Comparison of ENCODE assay signal across 26 cellular contexts in genomic region chr5:171852255-171852681, GRCh38.
A peak's percentile ranks its signal among the peaks of the same experiment; 100 is the strongest.
DNase-seq lines count a peak whose midpoint lies in the region; ATAC-seq and TF ChIP-seq lines count a peak whose summit lies in the region.
"Had no signal": no experiment of that assay in that cellular context is flagged by ENCODE, and none has a peak within 500 bp of the region (broad histone marks: within the 10 kb centered on the region; RNA-seq: fewer than 3 reads in every experiment).

No MANE protein-coding gene starts in this region.

- H3K27me3 ChIP-seq in neural progenitor cell, result no peaks in the 10 kb centered on the region
- H3K27me3 ChIP-seq: cardiac muscle cell, right lobe of liver had no signal

- in situ Hi-C loops in GM13976 (cut with MboI; ENCODE audit: low sequenced_read_pairs, unreplicated experiment), result no loop called here

- H3K9me3 Mint-ChIP-seq in WTC11, result no peaks in the 10 kb centered on the region
- no peaks in the 10 kb centered on the region for H3K9me3 Mint-ChIP-seq in neural progenitor cell
- H3K9me3 Mint-ChIP-seq in activated naive CD4-positive, alpha-beta T cell treated with anti-CD3 and anti-CD28 coated beads for 36 hours, result no peaks in the 10 kb centered on the region
- H3K9me3 Mint-ChIP-seq: activated B cell treated with CpG ODN at 0.5 μM for 24 hours; CD4-positive, CD25-positive, alpha-beta regulatory T cell; stimulated activated effector memory CD8-positive, alpha-beta T cell treated with anti-CD3 and anti-CD28 coated beads, Interleukin-12 subunit alpha, Interleukin-12 subunit beta, amount 100 ng/mL, for 72 hours; T-helper 1 cell treated with Interleukin-12 subunit alpha and Interleukin-12 subunit beta and Interleukin-4 antibody, amounts not matched to agents 30 μg/mL and 1 μg/mL, for 36 hours had no signal

- H3F3A ChIP-seq in neural progenitor cell (ENCODE audit: low read depth), result peaks cover 11% of the 10 kb centered on the region

- no peak overlapping the region for H3K9ac ChIP-seq in neural progenitor cell

- no peak overlapping the region for H2AFZ ChIP-seq in neural progenitor cell (replicated peaks)

- no peaks in the 10 kb centered on the region; the same call in 1 of the 2 replicates for H3K36me3 Mint-ChIP-seq in WTC11
- peaks cover 6% of the 10 kb centered on the region for H3K36me3 Mint-ChIP-seq in neural progenitor cell
- H3K36me3 Mint-ChIP-seq in activated naive CD4-positive, alpha-beta T cell treated with anti-CD3 and anti-CD28 coated beads for 36 hours (ENCODE audit: low read depth), result peaks cover 5% of the 10 kb centered on the region
- H3K36me3 Mint-ChIP-seq: stimulated activated effector memory CD8-positive, alpha-beta T cell treated with anti-CD3 and anti-CD28 coated beads, Interleukin-12 subunit alpha, Interleukin-12 subunit beta, amount 100 ng/mL, for 72 hours had no signal

- peaks cover 5% of the 10 kb centered on the region for H3K4me1 ChIP-seq in neural progenitor cell
- H3K4me1 ChIP-seq: HAP-1, right lobe of liver had no signal

- H3K4me3 Mint-ChIP-seq in WTC11 (no peak overlapping the region), neural progenitor cell (no peak overlapping the region)
- no peak overlapping the region for H3K4me3 Mint-ChIP-seq in activated naive CD4-positive, alpha-beta T cell treated with anti-CD3 and anti-CD28 coated beads for 36 hours
- H3K4me3 Mint-ChIP-seq: activated B cell treated with CpG ODN at 0.5 μM for 24 hours; CD4-positive, CD25-positive, alpha-beta regulatory T cell; stimulated activated effector memory CD8-positive, alpha-beta T cell treated with anti-CD3 and anti-CD28 coated beads, Interleukin-12 subunit alpha, Interleukin-12 subunit beta, amount 100 ng/mL, for 72 hours; T-helper 1 cell treated with Interleukin-12 subunit alpha and Interleukin-12 subunit beta and Interleukin-4 antibody, amounts not matched to agents 30 μg/mL and 1 μg/mL, for 36 hours had no signal

- H3K36me3 ChIP-seq in neural progenitor cell, result no peaks in the 10 kb centered on the region
- H3K36me3 ChIP-seq: cardiac muscle cell, HAP-1, right lobe of liver, thoracic aorta had no signal

- DNase-seq in CD1c-positive myeloid dendritic cell (ENCODE audit: extremely low spot score), result peak; percentile 13
- peak; percentile 13 for DNase-seq in LHCN-M2 (ENCODE audit: low read depth)
- DNase-seq in WTC11 (ENCODE audit: low spot score), result no peak
- DNase-seq in neural progenitor cell (ENCODE audit: low spot score), result peak; percentile 27
- DNase-seq in pons (ENCODE audit: low spot score), result no peak
- no peak for DNase-seq in GM13976 (ENCODE audit: low spot score)
- no peak for DNase-seq in activated naive CD4-positive, alpha-beta T cell treated with anti-CD3 and anti-CD28 coated beads for 36 hours
- DNase-seq in NK-92 treated with Interleukin-12 subunit alpha and Interleukin-12 subunit beta, amount 100 ng/mL, for 24 hours (lab: John Stamatoyannopoulos, UW), result no peak
- DNase-seq: activated B cell treated with CpG ODN at 0.5 μM for 24 hours; activated CD4-positive, alpha-beta T cell treated with anti-CD3 and anti-CD28 coated beads, Interleukin-2, amount 50 U/mL, for 48 hours; activated naive CD4-positive, alpha-beta T cell; activated T-cell treated with anti-CD3 and anti-CD28 coated beads for 4 hours; amniotic stem cell; CD4-positive, CD25-positive, alpha-beta regulatory T cell; dermis blood vessel endothelial cell; foreskin fibroblast; kidney; NCI-H1417 treated with DMSO at 0.1 percent for 48 hours; NCI-H526; right lobe of liver; SHP77 had no signal

- intact Hi-C loops in activated naive CD4-positive, alpha-beta T cell treated with anti-CD3 and anti-CD28 coated beads for 36 hours (cut with micrococcal nuclease), result loop anchor here (10.0 kb wide), 1 partner anchor 367 kb away; no protein-coding TSS in a partner anchor

- no peaks in the 10 kb centered on the region for H4K20me1 ChIP-seq in neural progenitor cell (ENCODE audit: low read depth)

- CTCF ChIA-PET in WTC11 (lab: Charles Lee), result interaction anchor here (0.8 to 1.1 kb wide), 3 partner anchors 12 to 434 kb away, joined by 4 to 6 read pairs (median 4); no protein-coding TSS in a partner anchor
- CTCF ChIA-PET in activated naive CD4-positive, alpha-beta T cell treated with anti-CD3 and anti-CD28 coated beads for 36 hours (lab: Charles Lee), result no interaction called here

- H3K27ac Mint-ChIP-seq in WTC11 (no peak overlapping the region), neural progenitor cell (no peak overlapping the region)
- no peak overlapping the region for H3K27ac Mint-ChIP-seq in activated naive CD4-positive, alpha-beta T cell treated with anti-CD3 and anti-CD28 coated beads for 36 hours
- H3K27ac Mint-ChIP-seq: activated B cell treated with CpG ODN at 0.5 μM for 24 hours; CD4-positive, CD25-positive, alpha-beta regulatory T cell; stimulated activated effector memory CD8-positive, alpha-beta T cell treated with anti-CD3 and anti-CD28 coated beads, Interleukin-12 subunit alpha, Interleukin-12 subunit beta, amount 100 ng/mL, for 72 hours; T-helper 1 cell treated with Interleukin-12 subunit alpha and Interleukin-12 subunit beta and Interleukin-4 antibody, amounts not matched to agents 30 μg/mL and 1 μg/mL, for 36 hours had no signal

- H3K9me3 ChIP-seq in neural progenitor cell (ENCODE audit: low read depth), result no peaks in the 10 kb centered on the region
- H3K9me3 ChIP-seq: HAP-1, right lobe of liver, thoracic aorta had no signal

- peaks cover 14% of the 10 kb centered on the region for H3K4me1 Mint-ChIP-seq in WTC11
- H3K4me1 Mint-ChIP-seq in neural progenitor cell, result peaks cover 31% of the 10 kb centered on the region
- H3K4me1 Mint-ChIP-seq in activated naive CD4-positive, alpha-beta T cell treated with anti-CD3 and anti-CD28 coated beads for 36 hours (ENCODE audit: low read depth), result peaks cover 10% of the 10 kb centered on the region

- ATAC-seq in WTC11, result peak; percentile 38
- ATAC-seq: right lobe of liver; stimulated activated effector memory CD8-positive, alpha-beta T cell treated with anti-CD3 and anti-CD28 coated beads, Interleukin-12 subunit alpha, Interleukin-12 subunit beta, amount 100 ng/mL, for 72 hours had no signal

- no peak overlapping the region for H3K27ac ChIP-seq in neural progenitor cell
- H3K27ac ChIP-seq: cardiac muscle cell, right lobe of liver, thoracic aorta had no signal

- no peak overlapping the region for H3K4me3 ChIP-seq in neural progenitor cell
- H3K4me3 ChIP-seq: cardiac muscle cell, HAP-1, right lobe of liver, thoracic aorta had no signal

- TF ChIP-seq CTCF in WTC11 (IDR thresholded peaks at IDR 0.05), result no peak
- TF ChIP-seq CTCF in neural progenitor cell (IDR thresholded peaks at IDR 0.05), result no peak
- no peak for TF ChIP-seq CTCF in GM13976 (IDR thresholded peaks at IDR 0.05; ENCODE audit: borderline replicate concordance, control extremely low read depth, extremely low read depth, insufficient read depth, missing control alignments)

- H3K4me2 ChIP-seq in neural progenitor cell, result no peak overlapping the region

- no peaks in the 10 kb centered on the region for H3K27me3 Mint-ChIP-seq in WTC11 (ENCODE audit: low read depth)
- peaks cover 11% of the 10 kb centered on the region for H3K27me3 Mint-ChIP-seq in neural progenitor cell (ENCODE audit: insufficient read depth, low read depth)
- no peaks in the 10 kb centered on the region for H3K27me3 Mint-ChIP-seq in activated naive CD4-positive, alpha-beta T cell treated with anti-CD3 and anti-CD28 coated beads for 36 hours (ENCODE audit: low read depth)
- H3K27me3 Mint-ChIP-seq: activated B cell treated with CpG ODN at 0.5 μM for 24 hours; CD4-positive, CD25-positive, alpha-beta regulatory T cell had no signal

- no peaks in the 10 kb centered on the region for H3K79me2 ChIP-seq in neural progenitor cell (ENCODE audit: low read depth)

- POLR2A ChIA-PET in WTC11 (lab: Charles Lee), result no interaction called here

TF ChIP-seq in WTC11, 78 proteins besides CTCF, POLR2A, EP300 and RAD21:
- TF ChIP-seq NR2C2 (CRISPR knock-in tag; IDR thresholded peaks at IDR 0.05) (no peak), ZNF121 (CRISPR knock-in tag; IDR thresholded peaks at IDR 0.05) (no peak), NFYB (CRISPR knock-in tag; conservative IDR thresholded peaks at IDR 0.05; ENCODE audit: low read depth) (peak; percentile 39)
- TF ChIP-seq, protein P1, sequence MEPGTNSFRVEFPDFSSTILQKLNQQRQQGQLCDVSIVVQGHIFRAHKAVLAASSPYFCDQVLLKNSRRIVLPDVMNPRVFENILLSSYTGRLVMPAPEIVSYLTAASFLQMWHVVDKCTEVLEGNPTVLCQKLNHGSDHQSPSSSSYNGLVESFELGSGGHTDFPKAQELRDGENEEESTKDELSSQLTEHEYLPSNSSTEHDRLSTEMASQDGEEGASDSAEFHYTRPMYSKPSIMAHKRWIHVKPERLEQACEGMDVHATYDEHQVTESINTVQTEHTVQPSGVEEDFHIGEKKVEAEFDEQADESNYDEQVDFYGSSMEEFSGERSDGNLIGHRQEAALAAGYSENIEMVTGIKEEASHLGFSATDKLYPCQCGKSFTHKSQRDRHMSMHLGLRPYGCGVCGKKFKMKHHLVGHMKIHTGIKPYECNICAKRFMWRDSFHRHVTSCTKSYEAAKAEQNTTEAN (CRISPR knock-in tag; IDR thresholded peaks at IDR 0.05), result no peak
- TF ChIP-seq, protein P2, sequence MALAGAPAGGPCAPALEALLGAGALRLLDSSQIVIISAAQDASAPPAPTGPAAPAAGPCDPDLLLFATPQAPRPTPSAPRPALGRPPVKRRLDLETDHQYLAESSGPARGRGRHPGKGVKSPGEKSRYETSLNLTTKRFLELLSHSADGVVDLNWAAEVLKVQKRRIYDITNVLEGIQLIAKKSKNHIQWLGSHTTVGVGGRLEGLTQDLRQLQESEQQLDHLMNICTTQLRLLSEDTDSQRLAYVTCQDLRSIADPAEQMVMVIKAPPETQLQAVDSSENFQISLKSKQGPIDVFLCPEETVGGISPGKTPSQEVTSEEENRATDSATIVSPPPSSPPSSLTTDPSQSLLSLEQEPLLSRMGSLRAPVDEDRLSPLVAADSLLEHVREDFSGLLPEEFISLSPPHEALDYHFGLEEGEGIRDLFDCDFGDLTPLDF (CRISPR knock-in tag; IDR thresholded peaks at IDR 0.05), result no peak

Comparison
In these comparisons a context has a peak if more than half of its experiments do, and no peak if none do; other contexts are left out.
1. DNase-seq: peak in CD1c-positive myeloid dendritic cell (single experiment), LHCN-M2 (single experiment) and neural progenitor cell (single experiment); none in WTC11 (single experiment), pons (single experiment), GM13976 (single experiment), activated naive CD4-positive, alpha-beta T cell treated with anti-CD3 and anti-CD28 coated beads for 36 hours (single experiment) and NK-92 treated with Interleukin-12 subunit alpha and Interleukin-12 subunit beta, amount 100 ng/mL, for 24 hours (single experiment).